In genomic region chr2:218995972-218996644, GRCh38 we compare ENCODE assay signal across 9 cellular contexts. TPM values are rescaled to one million over a fixed set of nuclear protein-coding genes. Genes with fewer than 3 reads are reported as not detected.
DNase-seq lines count a peak whose midpoint lies in the region; ATAC-seq and TF ChIP-seq lines count a peak whose summit lies in the region.
"Had no signal": no experiment of that assay in that cellular context is flagged by ENCODE, and none has a peak within 500 bp of the region (broad histone marks: within the 10 kb centered on the region; RNA-seq: fewer than 3 reads in every experiment).

No MANE protein-coding gene starts in this region.

- no peak overlapping the region for H3K27ac ChIP-seq in coronary artery
- H3K27ac ChIP-seq: epithelial cell of prostate had no signal

- H3K4me3 ChIP-seq in coronary artery: peak overlapping the region; percentile 70

- DNase-seq in DMS79 (lab: John Stamatoyannopoulos, UW) (peak; percentile 58), NCI-H345 (lab: John Stamatoyannopoulos, UW) (peak; percentile 94), coronary artery (ENCODE audit: low spot score) (peak; percentile 87), left lobe of liver (ENCODE audit: low spot score) (peak; percentile 91)
- peak; percentile 68 to 78 for DNase-seq in activated CD4-positive, alpha-beta T cell treated with anti-CD3 and anti-CD28 coated beads for 4 hours
- DNase-seq in stimulated activated CD4-positive, alpha-beta T cell treated with anti-CD3 and anti-CD28 coated beads, Interleukin-2, amount 100 ng/mL, for 24 hours: peak; percentile 89

- peak; percentile 95 for TF ChIP-seq CTCF in coronary artery (IDR thresholded peaks at IDR 0.05)

- ATAC-seq in HG02885 (IDR thresholded peaks at IDR 0.05; ENCODE audit: poor library complexity, unreplicated experiment): peak; percentile 80
- ATAC-seq in left lobe of liver: peak; percentile 92
- ATAC-seq in GM21423 (IDR thresholded peaks at IDR 0.05; ENCODE audit: unreplicated experiment): no peak

RNA-seq across cellular contexts. Expression of gene CRYBA2, which starts 2.9 kb away (rescaled TPM):
- total RNA-seq in left lobe of liver: not detected

RNA-seq across cellular contexts. Expression of gene FEV, which starts 11.1 kb away (rescaled TPM):
- total RNA-seq in left lobe of liver: not detected

RNA-seq across cellular contexts. Expression of gene CDK5R2, which starts 36.6 kb away (rescaled TPM):
- not detected for total RNA-seq in left lobe of liver

RNA-seq across cellular contexts. Expression of gene CFAP65, which starts 45.2 kb away (rescaled TPM):
- total RNA-seq in left lobe of liver: 0.05 TPM
